In genomic region chr1:88973520-88974137, GRCh38 we compare ENCODE assay signal across 7 cellular contexts. TPM values are rescaled to one million over a fixed set of nuclear protein-coding genes. Genes with fewer than 3 reads are reported as not detected.
A peak's percentile ranks its signal among the peaks of the same experiment; 100 is the strongest.
DNase-seq lines count a peak whose midpoint lies in the region; ATAC-seq, FAIRE-seq and TF ChIP-seq lines count a peak whose summit lies in the region.

No MANE protein-coding gene starts in this region.

- DNase-seq in DMS53 (lab: John Stamatoyannopoulos, UW) = peak; percentile 73
- DNase-seq in GM23248 = peak; percentile 61
- no peak for DNase-seq in RWPE2 (ENCODE audit: low spot score)
- peak; percentile 60 for DNase-seq in fibroblast of pulmonary artery (ENCODE audit: low read depth)
- DNase-seq in small intestine = peak; percentile 45
- DNase-seq in activated CD8-positive, alpha-beta memory T cell treated with anti-CD3 and anti-CD28 coated beads for 24 hours = no peak

- H3F3A ChIP-seq in GM23248 (ENCODE audit: insufficient read depth) = peaks cover 12% of the 10 kb centered on the region

- no peaks in the 10 kb centered on the region for H4K20me1 ChIP-seq in GM23248 (ENCODE audit: insufficient read depth)

- H3K4me3 ChIP-seq in GM23248 = no peak overlapping the region
- no peak overlapping the region for H3K4me3 ChIP-seq in RWPE2 (ENCODE audit: severe bottlenecking)
- H3K4me3 ChIP-seq in fibroblast of pulmonary artery (replicated peaks; ENCODE audit: low read depth, low read length) = no peak overlapping the region
- H3K4me3 ChIP-seq in small intestine (ENCODE audit: low read depth in 1 of 2, low read length in 2 of 2) = no peak overlapping the region

- no peak overlapping the region for H3K4me2 ChIP-seq in GM23248 (ENCODE audit: unreplicated experiment)

- H3K79me2 ChIP-seq in GM23248 (ENCODE audit: insufficient read depth) = peaks cover 37% of the 10 kb centered on the region

- H3K4me1 ChIP-seq in GM23248 (ENCODE audit: insufficient read depth) (no peaks in the 10 kb centered on the region), RWPE2 (ENCODE audit: insufficient read depth, poor library complexity, severe bottlenecking) (no peaks in the 10 kb centered on the region), small intestine (ENCODE audit: control insufficient read depth in 2 of 2, insufficient read depth in 1 of 2, low read depth in 1 of 2, low read length in 1 of 2) (no peaks in the 10 kb centered on the region)

- H3K9ac ChIP-seq in GM23248 = no peak overlapping the region

- H3K27ac ChIP-seq in GM23248 (no peak overlapping the region), RWPE2 (ENCODE audit: poor library complexity, severe bottlenecking) (no peak overlapping the region), small intestine (ENCODE audit: low read depth in 1 of 2, low read length in 1 of 2) (no peak overlapping the region)

- H3K9me2 ChIP-seq in GM23248 (ENCODE audit: insufficient read depth) = no peaks in the 10 kb centered on the region

- no peak overlapping the region for H2AFZ ChIP-seq in GM23248

- H3K9me3 ChIP-seq in GM23248 (ENCODE audit: low read depth) (no peaks in the 10 kb centered on the region), RWPE2 (ENCODE audit: severe bottlenecking) (no peaks in the 10 kb centered on the region), small intestine (ENCODE audit: control insufficient read depth, low read depth) (no peaks in the 10 kb centered on the region)

- in situ Hi-C loops in GM23248 (cut with MboI) = no loop called here

- TF ChIP-seq CTCF in RWPE2 (IDR thresholded peaks at IDR 0.05; ENCODE audit: poor library complexity, severe bottlenecking) (peak; percentile 78), fibroblast of pulmonary artery (IDR thresholded peaks at IDR 0.05; ENCODE audit: low read length, missing control alignments) (peak; percentile 53)

- H3K27me3 ChIP-seq in GM23248 (replicated peaks; ENCODE audit: insufficient read depth) (no peaks in the 10 kb centered on the region), RWPE2 (ENCODE audit: insufficient read depth, poor library complexity, severe bottlenecking) (no peaks in the 10 kb centered on the region), small intestine (ENCODE audit: control insufficient read depth in 2 of 2, insufficient read depth in 2 of 2, low read length in 2 of 2) (no peaks in the 10 kb centered on the region)

- ATAC-seq in RWPE2 (ENCODE audit: low read depth) (peak; percentile 27; the same call in 1 of the 3 replicates), GM21619 (IDR thresholded peaks at IDR 0.05; ENCODE audit: unreplicated experiment) (no peak)

- WGBS in GM23248 (ENCODE audit: low coverage in 1 of 2, low lambda C conversion rate in 2 of 2, missing lambda C conversion rate in 2 of 2), 2 experiments = 21 to 33% methylated on average over 2 of the region's 2 CpGs
- 16 to 31% (median 18%) methylated on average over 2 of the region's 2 CpGs for WGBS in small intestine, 3 donors

- no peak for FAIRE-seq in small intestine (lab: Jason Lieb, UNC)

- no peaks in the 10 kb centered on the region for H3K36me3 ChIP-seq in GM23248 (ENCODE audit: low read depth)
- H3K36me3 ChIP-seq in RWPE2 (ENCODE audit: low read depth) = peaks cover 7% of the 10 kb centered on the region
- H3K36me3 ChIP-seq in small intestine (ENCODE audit: control insufficient read depth in 2 of 2, insufficient read depth in 2 of 2, low read length in 2 of 2) = no peaks in the 10 kb centered on the region

RNA-seq across cellular contexts. Expression of gene KYAT3, which starts 18.8 kb away (rescaled TPM):
- total RNA-seq in GM23248 (2014; rRNA removed; shearing (Covaris generic)) = 25.3 and 36.5 TPM in 2 replicates
- polyA plus RNA-seq in GM23248 (2016; fragmentation: Nextera tagmentation; extraction: Ambion mirVana) = 38.7 and 38.8 TPM in 2 replicates
- polyA plus RNA-seq in small intestine = 10 to 100 TPM; 21.5 to 28.3 (median 22.7) TPM

RNA-seq across cellular contexts. Expression of gene RBMXL1, which starts 18.8 kb away (rescaled TPM):
- total RNA-seq in GM23248 (2014; rRNA removed; shearing (Covaris generic)) = 7.1 and 9.4 TPM in 2 replicates
- polyA plus RNA-seq in GM23248 (2016; fragmentation: Nextera tagmentation; extraction: Ambion mirVana) (8.0 and 8.4 TPM in 2 replicates), small intestine (1 to 10 TPM; 2.5 to 5.0 (median 3.2) TPM)

RNA-seq across cellular contexts. Expression of gene GBP3, which starts 49.0 kb away (rescaled TPM):
- 59.9 and 63.5 TPM in 2 replicates for total RNA-seq in GM23248 (2014; rRNA removed; shearing (Covaris generic))
- polyA plus RNA-seq in GM23248 (2016; fragmentation: Nextera tagmentation; extraction: Ambion mirVana) (29.9 and 33.1 TPM in 2 replicates), small intestine (10 to 100 TPM; 13.8 to 71.6 (median 21.5) TPM)

Comparison
In these comparisons a context has a peak if more than half of its experiments do, and no peak if none do; other contexts are left out.
1. DNase-seq: peak in DMS53 (single experiment), GM23248 (single experiment), fibroblast of pulmonary artery (single experiment) and small intestine (single experiment); none in RWPE2 (single experiment) and activated CD8-positive, alpha-beta memory T cell treated with anti-CD3 and anti-CD28 coated beads for 24 hours (single experiment).